ENCODE assay signal across 9 cellular contexts in genomic region chr11:117621226-117621625, GRCh38.
A peak's percentile ranks its signal among the peaks of the same experiment; 100 is the strongest.
DNase-seq lines count a peak whose midpoint lies in the region; ATAC-seq, FAIRE-seq and TF ChIP-seq lines count a peak whose summit lies in the region.
"Had no signal": no experiment of that assay in that cellular context is flagged by ENCODE, and none has a peak within 500 bp of the region (broad histone marks: within the 10 kb centered on the region; RNA-seq: fewer than 3 reads in every experiment).

No MANE protein-coding gene starts in this region.

- no peaks in the 10 kb centered on the region for H4K20me1 ChIP-seq in SU-DHL-6 (ENCODE audit: low read depth, low read length)

- H3K27ac Mint-ChIP-seq in CD14-positive monocyte: no peak overlapping the region
- H3K27ac Mint-ChIP-seq: naive thymus-derived CD4-positive, alpha-beta T cell had no signal

- intact Hi-C loops in CD14-positive monocyte (cut with micrococcal nuclease) (no loop called here), kidney (cut with DNase I) (no loop called here)

- no peak for ATAC-seq in HG03196 (IDR thresholded peaks at IDR 0.05; ENCODE audit: unreplicated experiment)
- ATAC-seq: naive thymus-derived CD4-positive, alpha-beta T cell had no signal

- TF ChIP-seq CTCF in CD14-positive monocyte (IDR thresholded peaks at IDR 0.05) (peak; percentile 65), GM12875 (IDR thresholded peaks at IDR 0.05; ENCODE audit: borderline replicate concordance, insufficient read depth, low read depth, low read length) (peak; percentile 62; the same call in 1 of the 2 replicates), SU-DHL-6 (IDR thresholded peaks at IDR 0.05; ENCODE audit: insufficient read depth, low read length, poor library complexity, severe bottlenecking) (peak; percentile 59), kidney (IDR thresholded peaks at IDR 0.05; ENCODE audit: borderline replicate concordance, extremely low read depth, insufficient read depth) (peak; percentile 12), tibial nerve (IDR thresholded peaks at IDR 0.05) (peak in 2 of 5 experiments; percentile 7 to 25)

- H3K27ac ChIP-seq in SU-DHL-6 (ENCODE audit: low read depth, low read length) (no peak overlapping the region), kidney (ENCODE audit: low read depth in 2 of 2, low read length in 2 of 2) (no peak overlapping the region), tibial nerve (no peak overlapping the region)

- FAIRE-seq in kidney (lab: Jason Lieb, UNC): no peak
- FAIRE-seq: endometrium had no signal

- H3K9me3 Mint-ChIP-seq in CD14-positive monocyte: peaks cover 0 to 9% (median 6%) of the 10 kb centered on the region in 7 donors

- H3K4me1 ChIP-seq in kidney (ENCODE audit: control insufficient read depth in 1 of 2, insufficient read depth in 1 of 2, low read depth in 1 of 2, low read length in 2 of 2) (peaks cover 7 to 9% of the 10 kb centered on the region in 2 donors), tibial nerve (no peaks in the 10 kb centered on the region)

- no peak overlapping the region for H2AFZ ChIP-seq in SU-DHL-6 (ENCODE audit: low read depth, low read length, severe bottlenecking)

- H3K36me3 ChIP-seq in SU-DHL-6 (ENCODE audit: low read length) (no peaks in the 10 kb centered on the region), kidney (ENCODE audit: control insufficient read depth in 1 of 2, insufficient read depth in 2 of 2, low read length in 2 of 2) (no peaks in the 10 kb centered on the region), tibial nerve (no peaks in the 10 kb centered on the region)

- no peak for TF ChIP-seq EP300 in tibial nerve (IDR thresholded peaks at IDR 0.05)

- no peaks in the 10 kb centered on the region for H3K36me3 Mint-ChIP-seq in CD14-positive monocyte
- H3K36me3 Mint-ChIP-seq: naive thymus-derived CD4-positive, alpha-beta T cell had no signal

- H3K4me3 ChIP-seq in GM12875 (ENCODE audit: low read depth, low read length): no peak overlapping the region
- no peak overlapping the region for H3K4me3 ChIP-seq in SU-DHL-6 (ENCODE audit: insufficient read depth, low read length, poor library complexity, severe bottlenecking)
- H3K4me3 ChIP-seq in kidney (ENCODE audit: low read length in 2 of 2): no peak overlapping the region
- H3K4me3 ChIP-seq in tibial nerve: no peak overlapping the region

- no peaks in the 10 kb centered on the region for H3K79me2 ChIP-seq in SU-DHL-6 (ENCODE audit: insufficient read depth, low read length)

- peak; percentile 12 for DNase-seq in CD14-positive monocyte (ENCODE audit: low spot score)
- DNase-seq in kidney: no peak
- no peak for DNase-seq in SIG-M5 (lab: John Stamatoyannopoulos, UW)
- DNase-seq in tibial nerve (ENCODE audit: low spot score in 2 of 2): no peak
- DNase-seq: naive thymus-derived CD4-positive, alpha-beta T cell had no signal

- H3K9me2 ChIP-seq in SU-DHL-6 (replicated peaks; ENCODE audit: insufficient read depth, low read length): no peaks in the 10 kb centered on the region

- TF ChIP-seq POLR2A in tibial nerve (IDR thresholded peaks at IDR 0.05): no peak

- H3F3A ChIP-seq in SU-DHL-6 (ENCODE audit: insufficient read depth): no peaks in the 10 kb centered on the region

- H3K27me3 ChIP-seq in SU-DHL-6 (ENCODE audit: low read length): no peaks in the 10 kb centered on the region
- H3K27me3 ChIP-seq in tibial nerve: no peaks in the 10 kb centered on the region

- H3K4me1 Mint-ChIP-seq in CD14-positive monocyte: no peaks in the 10 kb centered on the region
- H3K4me1 Mint-ChIP-seq: naive thymus-derived CD4-positive, alpha-beta T cell had no signal

- H3K9me3 ChIP-seq in SU-DHL-6 (ENCODE audit: insufficient read depth, low read length) (no peaks in the 10 kb centered on the region), kidney (ENCODE audit: control insufficient read depth in 1 of 2, low read length in 2 of 2) (peaks cover 3 to 5% of the 10 kb centered on the region in 2 donors), tibial nerve (peaks cover 0 to 18% (median 0%) of the 10 kb centered on the region in 4 donors)

- peaks cover 2 to 7% (median 3%) of the 10 kb centered on the region in 3 donors for H3K27me3 Mint-ChIP-seq in CD14-positive monocyte (ENCODE audit: low read depth in 3 of 3)

- H3K9ac ChIP-seq in SU-DHL-6 (ENCODE audit: low read length) (no peak overlapping the region), kidney (ENCODE audit: low read length in 2 of 2) (no peak overlapping the region)

- no peak overlapping the region for H3K4me2 ChIP-seq in SU-DHL-6 (ENCODE audit: low read depth, low read length, poor library complexity, severe bottlenecking)

- H3K4me3 Mint-ChIP-seq in CD14-positive monocyte: no peak overlapping the region
- H3K4me3 Mint-ChIP-seq: naive thymus-derived CD4-positive, alpha-beta T cell had no signal
